8 cellular contexts compared by ENCODE assay signal in the genomic region with DNA sequence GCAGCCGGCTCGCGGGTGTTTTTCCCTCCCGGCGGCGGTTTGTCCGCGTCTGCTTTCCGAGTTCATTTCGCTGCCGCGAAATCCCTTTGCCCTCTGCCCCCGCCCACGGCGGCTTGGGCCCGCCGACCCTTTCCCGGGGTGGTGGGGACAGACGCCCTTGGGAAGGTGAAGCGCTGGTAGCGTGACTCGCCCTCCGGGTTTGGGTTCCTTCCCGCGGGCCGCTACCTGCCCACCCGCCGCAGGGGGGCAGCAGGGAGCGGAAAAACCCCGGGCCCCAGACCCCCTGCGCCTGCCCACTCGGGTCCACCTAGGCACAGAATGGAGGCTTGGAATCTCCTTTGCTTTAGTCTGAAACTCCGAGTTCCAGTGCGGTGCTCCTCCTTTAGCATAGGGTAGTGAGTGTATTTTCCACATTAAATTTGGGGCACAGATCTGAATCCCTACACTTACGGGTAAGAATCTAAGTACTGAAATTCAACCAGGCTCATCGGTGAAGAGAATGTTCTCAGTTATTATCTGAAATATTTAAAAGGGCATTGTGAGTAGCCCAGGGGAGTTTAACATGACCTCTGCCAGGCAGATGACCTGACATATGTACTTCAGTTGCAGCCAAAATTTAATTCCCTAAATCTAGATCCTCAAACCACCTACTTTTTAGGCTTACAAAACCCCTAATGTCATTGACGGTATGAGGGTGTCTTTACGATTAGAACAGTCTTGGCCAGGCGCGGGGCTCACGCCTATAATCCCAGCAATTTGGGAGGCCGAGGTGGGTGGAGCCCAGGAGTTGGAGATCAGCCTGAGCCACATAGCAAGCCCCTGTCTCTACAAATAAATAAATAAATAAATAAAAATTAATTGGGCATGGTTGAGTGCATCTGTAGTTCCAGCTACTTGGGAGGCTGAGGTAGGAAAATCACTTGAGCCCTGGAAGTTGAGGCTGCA. TPM values are rescaled to one million over a fixed set of nuclear protein-coding genes. Genes with fewer than 3 reads are reported as not detected.
DNase-seq lines count a peak whose midpoint lies in the region; ATAC-seq and TF ChIP-seq lines count a peak whose summit lies in the region.

No MANE protein-coding gene starts in this region.

- no peaks in the 10 kb centered on the region for H3F3A ChIP-seq in OCI-LY1 (ENCODE audit: insufficient read depth, low read length)

- peaks cover 8 to 84% (median 57%) of the 10 kb centered on the region in 11 experiments; a peak in 20 of 22 replicates for H4K20me1 ChIP-seq in BLaER1 treated with 17β-estradiol and CSF1 and Interleukin-3, amounts not matched to agents 10 nM and 100 nM
- H4K20me1 ChIP-seq in OCI-LY1 (ENCODE audit: insufficient read depth, low read length) = no peaks in the 10 kb centered on the region

- peaks cover 28% of the 10 kb centered on the region for H3K4me1 Mint-ChIP-seq in nephron progenitor cell

- TF ChIP-seq CTCF in OCI-LY1 (IDR thresholded peaks at IDR 0.05; ENCODE audit: low read length) (peak; percentile 84), esophagus squamous epithelium (IDR thresholded peaks at IDR 0.05) (peak; percentile 51 to 73 (median 60)), nephron progenitor cell (IDR thresholded peaks at IDR 0.05) (peak; percentile 82), stomach (IDR thresholded peaks at IDR 0.05) (peak in 5 of 7 experiments; percentile 10 to 71 (median 60))

- H2AFZ ChIP-seq in OCI-LY1 (ENCODE audit: low read length) = no peak overlapping the region

- no peaks in the 10 kb centered on the region for H3K27me3 ChIP-seq in BLaER1 treated with 17β-estradiol and CSF1 and Interleukin-3, amounts not matched to agents 10 nM and 100 nM
- H3K27me3 ChIP-seq in OCI-LY1 (ENCODE audit: insufficient read depth, low read length) = no peaks in the 10 kb centered on the region
- no peaks in the 10 kb centered on the region for H3K27me3 ChIP-seq in esophagus squamous epithelium
- H3K27me3 ChIP-seq in stomach = no peaks in the 10 kb centered on the region

- H3K4me3 Mint-ChIP-seq in nephron progenitor cell = peak overlapping the region; percentile 86

- ATAC-seq in HG03439 (IDR thresholded peaks at IDR 0.05; ENCODE audit: unreplicated experiment) = peak; percentile 52

- 34 to 50% methylated on average over 9 to 10 of the region's 42 CpGs for WGBS in esophagus squamous epithelium, 2 donors
- 11 to 29% (median 13%) methylated on average over 20 to 42 of the region's 42 CpGs for WGBS in stomach, 5 donors

- TF ChIP-seq EP300 in stomach (IDR thresholded peaks at IDR 0.05) = no peak

- peaks cover 25 to 44% (median 32%) of the 10 kb centered on the region in 10 experiments for H3K4me1 ChIP-seq in BLaER1 treated with 17β-estradiol and CSF1 and Interleukin-3, amounts not matched to agents 10 nM and 100 nM
- H3K4me1 ChIP-seq in OCI-LY1 (ENCODE audit: insufficient read depth, low read length, severe bottlenecking) = peaks cover 23% of the 10 kb centered on the region
- peaks cover 7 to 31% (median 12%) of the 10 kb centered on the region in 3 donors for H3K4me1 ChIP-seq in esophagus squamous epithelium
- peaks cover 9 to 27% (median 23%) of the 10 kb centered on the region in 4 donors for H3K4me1 ChIP-seq in stomach

- DNase-seq in GM19240 (ENCODE audit: insufficient read length, low spot score) (peak; percentile 78), activated T-cell treated with anti-CD3 and anti-CD28 coated beads for 48 hours (ENCODE audit: low read depth) (peak; percentile 75), esophagus squamous epithelium (lab: John Stamatoyannopoulos, UW) (no peak), nephron progenitor cell (peak; percentile 81), stomach (peak; percentile 53)

- no peak for TF ChIP-seq POLR2A in esophagus squamous epithelium (IDR thresholded peaks at IDR 0.05)
- no peak for TF ChIP-seq POLR2A in stomach (IDR thresholded peaks at IDR 0.05)

- no peaks in the 10 kb centered on the region for H3K9me3 Mint-ChIP-seq in nephron progenitor cell

- peaks cover 5% of the 10 kb centered on the region for H3K27me3 Mint-ChIP-seq in nephron progenitor cell (ENCODE audit: low read depth, poor library complexity)

- H3K9me2 ChIP-seq in OCI-LY1 (ENCODE audit: low read depth, low read length) = no peaks in the 10 kb centered on the region

- H3K27ac ChIP-seq in BLaER1 treated with 17β-estradiol and CSF1 and Interleukin-3, amounts not matched to agents 10 nM and 100 nM = peak overlapping the region; percentile 87 to 98 (median 95)
- H3K27ac ChIP-seq in OCI-LY1 (ENCODE audit: low read depth, low read length, poor library complexity, severe bottlenecking) (peak overlapping the region; percentile 72), esophagus squamous epithelium (peak overlapping the region; percentile 92 to 98 (median 96)), stomach (peak overlapping the region; percentile 80 to 95 (median 95))

- H3K36me3 ChIP-seq in BLaER1 treated with 17β-estradiol and CSF1 and Interleukin-3, amounts not matched to agents 10 nM and 100 nM = peaks cover 46 to 76% (median 69%) of the 10 kb centered on the region in 11 experiments
- peaks cover 65% of the 10 kb centered on the region for H3K36me3 ChIP-seq in OCI-LY1 (ENCODE audit: insufficient read depth, low read length)
- peaks cover 7 to 59% (median 28%) of the 10 kb centered on the region in 3 donors for H3K36me3 ChIP-seq in esophagus squamous epithelium
- peaks cover 37 to 56% (median 54%) of the 10 kb centered on the region in 4 donors for H3K36me3 ChIP-seq in stomach

- peak overlapping the region; percentile 82 to 97 (median 91) for H3K4me2 ChIP-seq in BLaER1 treated with 17β-estradiol and CSF1 and Interleukin-3, amounts not matched to agents 10 nM and 100 nM
- peak overlapping the region; percentile 83 for H3K4me2 ChIP-seq in OCI-LY1 (ENCODE audit: low read length)

- H3K9me3 ChIP-seq in BLaER1 treated with 17β-estradiol and CSF1 and Interleukin-3, amounts not matched to agents 10 nM and 100 nM (replicated peaks in 1 of 11) = no peaks in the 10 kb centered on the region
- no peaks in the 10 kb centered on the region for H3K9me3 ChIP-seq in OCI-LY1 (ENCODE audit: low read length)
- no peaks in the 10 kb centered on the region for H3K9me3 ChIP-seq in esophagus squamous epithelium
- no peaks in the 10 kb centered on the region for H3K9me3 ChIP-seq in stomach

- H3K36me3 Mint-ChIP-seq in nephron progenitor cell (ENCODE audit: low read depth) = peaks cover 53% of the 10 kb centered on the region

- H3K79me2 ChIP-seq in OCI-LY1 (ENCODE audit: insufficient read depth, low read length) = no peaks in the 10 kb centered on the region

- intact Hi-C loops in esophagus squamous epithelium (cut with DNase I) = no loop called here
- intact Hi-C loops in stomach (cut with DNase I; ENCODE audit: low total_unique reads) = no loop called here

- H3K9ac ChIP-seq in BLaER1 treated with 17β-estradiol and CSF1 and Interleukin-3, amounts not matched to agents 10 nM and 100 nM = peak overlapping the region; percentile 92 to 97 (median 95)
- peak overlapping the region; percentile 99 for H3K9ac ChIP-seq in OCI-LY1 (ENCODE audit: low read length)

- H3K27ac Mint-ChIP-seq in nephron progenitor cell = no peak overlapping the region

- H3K4me3 ChIP-seq in BLaER1 treated with 17β-estradiol and CSF1 and Interleukin-3, amounts not matched to agents 10 nM and 100 nM = peak overlapping the region; percentile 68 to 90 (median 82)
- H3K4me3 ChIP-seq in OCI-LY1 (ENCODE audit: low read depth, low read length, poor library complexity, severe bottlenecking) (peak overlapping the region; percentile 97), esophagus squamous epithelium (peak overlapping the region; percentile 79 to 96 (median 89)), stomach (peak overlapping the region; percentile 77 to 97 (median 94))

RNA-seq across cellular contexts. Expression of gene NME2, which starts 1.0 kb away (rescaled TPM):
- total RNA-seq in esophagus squamous epithelium (100 to 1,000 TPM; 513 to 760 (median 569) TPM), stomach (100 to 1,000 TPM; 127 to 311 (median 264) TPM)
- 100 to 1,000 TPM; 754 to 877 (median 797) TPM for polyA plus RNA-seq in stomach

RNA-seq across cellular contexts. Expression of gene NME1, which starts 13.9 kb away (rescaled TPM):
- 100 to 1,000 TPM in 2 of 4 donors, 10 to 100 TPM in 2; 56.9 to 138 (median 101) TPM for total RNA-seq in esophagus squamous epithelium
- total RNA-seq in stomach = 10 to 100 TPM in 2 of 5 donors, 1 to 10 TPM in 2, not detected in 1; 2.2 to 44.1 (median 18.0) TPM
- polyA plus RNA-seq in stomach = 100 to 1,000 TPM in 2 of 3 donors, 10 to 100 TPM in 1; 52.4 to 135 (median 126) TPM

RNA-seq across cellular contexts. Expression of gene SPAG9, which starts 46.6 kb away (rescaled TPM):
- total RNA-seq in esophagus squamous epithelium = 10 to 100 TPM; 25.6 to 88.5 (median 49.9) TPM
- 100 to 1,000 TPM in 2 of 5 donors, 10 to 100 TPM in 3; 52.7 to 209 (median 63.1) TPM for total RNA-seq in stomach
- polyA plus RNA-seq in stomach = 10 to 100 TPM; 10.2 to 13.6 (median 11.9) TPM
